In genomic region chr3:133805702-133806475, GRCh38 we compare ENCODE assay signal across 8 cellular contexts. TPM values are rescaled to one million over a fixed set of nuclear protein-coding genes. Genes with fewer than 3 reads are reported as not detected.
A peak's percentile ranks its signal among the peaks of the same experiment; 100 is the strongest.
DNase-seq lines count a peak whose midpoint lies in the region; ATAC-seq and TF ChIP-seq lines count a peak whose summit lies in the region.

Gene SRPRB, plus strand, starts transcription at chr3:133805815. Its CDS starts 34 bp downstream, at chr3:133805849.

- peaks cover 43% of the 10 kb centered on the region for H3K4me1 Mint-ChIP-seq in activated naive CD4-positive, alpha-beta T cell treated with anti-CD3 and anti-CD28 coated beads, Interleukin-2, amount 50 U/mL, for 24 hours

- TF ChIP-seq CTCF in GM10266 (IDR thresholded peaks at IDR 0.05; ENCODE audit: control insufficient read depth, insufficient read depth, low read depth, missing control alignments) (no peak), omental fat pad (IDR thresholded peaks at IDR 0.05) (no peak)

- peak within 1 kb of the TSS; percentile 97 for H3K4me3 Mint-ChIP-seq in activated naive CD4-positive, alpha-beta T cell treated with anti-CD3 and anti-CD28 coated beads, Interleukin-2, amount 50 U/mL, for 24 hours

- no peaks in the 10 kb centered on the region for H3K27me3 Mint-ChIP-seq in activated naive CD4-positive, alpha-beta T cell treated with anti-CD3 and anti-CD28 coated beads, Interleukin-2, amount 50 U/mL, for 24 hours

- ATAC-seq in HG02623 (IDR thresholded peaks at IDR 0.05; ENCODE audit: unreplicated experiment) (peak; percentile 97), SK-N-SH treated with all-trans-retinoic acid at 6 μM for 48 hours (peak; percentile 100), omental fat pad (ENCODE audit: low FRiP score) (peak; percentile 99)

- no peak within 1 kb of the TSS for H3K27ac ChIP-seq in temporal lobe (ENCODE audit: low read depth, low read length)

- peak within 1 kb of the TSS; percentile 96 for H3K27ac Mint-ChIP-seq in activated naive CD4-positive, alpha-beta T cell treated with anti-CD3 and anti-CD28 coated beads, Interleukin-2, amount 50 U/mL, for 24 hours

- DNase-seq in GM10266 (ENCODE audit: extremely low spot score) = peak; percentile 95
- peak; percentile 91 for DNase-seq in NCI-H1092 treated with DMSO at 0.1 percent for 48 hours (lab: John Stamatoyannopoulos, UW)
- peak; percentile 91 for DNase-seq in glomerular visceral epithelial cell (ENCODE audit: extremely low spot score)
- DNase-seq in omental fat pad (ENCODE audit: low spot score) = peak; percentile 82

- no peaks in the 10 kb centered on the region for H3K9me3 Mint-ChIP-seq in activated naive CD4-positive, alpha-beta T cell treated with anti-CD3 and anti-CD28 coated beads, Interleukin-2, amount 50 U/mL, for 24 hours

- H3K36me3 Mint-ChIP-seq in activated naive CD4-positive, alpha-beta T cell treated with anti-CD3 and anti-CD28 coated beads, Interleukin-2, amount 50 U/mL, for 24 hours = peaks cover 21% of the 10 kb centered on the region

TF ChIP-seq in SK-N-SH treated with all-trans-retinoic acid at 6 μM for 48 hours, 23 proteins besides CTCF, POLR2A, EP300 and RAD21:
- TF ChIP-seq OSR1 (CRISPR knock-in tag; IDR thresholded peaks at IDR 0.05) = no peak
- TF ChIP-seq BACH2 (CRISPR knock-in tag; IDR thresholded peaks at IDR 0.05; ENCODE audit: borderline replicate concordance) = no peak
- no peak for TF ChIP-seq ESRRG (CRISPR knock-in tag; IDR thresholded peaks at IDR 0.05)
- no peak for TF ChIP-seq ARNTL (CRISPR knock-in tag; IDR thresholded peaks at IDR 0.05; ENCODE audit: borderline replicate concordance, low read depth)
- TF ChIP-seq ZNF70 (CRISPR knock-in tag; IDR thresholded peaks at IDR 0.05) = no peak
- no peak for TF ChIP-seq TCF4 (CRISPR knock-in tag; IDR thresholded peaks at IDR 0.05; ENCODE audit: borderline replicate concordance)
- no peak for TF ChIP-seq RARB (CRISPR knock-in tag; IDR thresholded peaks at IDR 0.05)
- TF ChIP-seq CSRNP3 (CRISPR knock-in tag; IDR thresholded peaks at IDR 0.05) = no peak
- no peak for TF ChIP-seq ZFP30 (CRISPR knock-in tag; IDR thresholded peaks at IDR 0.05)
- TF ChIP-seq ZNF565 (CRISPR knock-in tag; conservative IDR thresholded peaks at IDR 0.05; ENCODE audit: low read depth) = no peak
- TF ChIP-seq TSHZ2 (CRISPR knock-in tag; IDR thresholded peaks at IDR 0.05) = no peak
- TF ChIP-seq CREB5 (CRISPR knock-in tag; IDR thresholded peaks at IDR 0.05; ENCODE audit: low read depth) = no peak
- TF ChIP-seq ZFP3 (CRISPR knock-in tag; IDR thresholded peaks at IDR 0.05) = no peak
- no peak for TF ChIP-seq PATZ1 (CRISPR knock-in tag; IDR thresholded peaks at IDR 0.05; ENCODE audit: borderline replicate concordance)
- TF ChIP-seq PPARA (CRISPR knock-in tag; IDR thresholded peaks at IDR 0.05; ENCODE audit: borderline replicate concordance) = no peak
- no peak for TF ChIP-seq CSDC2 (CRISPR knock-in tag; IDR thresholded peaks at IDR 0.05)
- TF ChIP-seq ZC3H10 (CRISPR knock-in tag; IDR thresholded peaks at IDR 0.05) = no peak
- no peak for TF ChIP-seq POU6F1 (CRISPR knock-in tag; IDR thresholded peaks at IDR 0.05; ENCODE audit: borderline replicate concordance, low read depth)
- TF ChIP-seq ISL1 (CRISPR knock-in tag; IDR thresholded peaks at IDR 0.05) = no peak

RNA-seq across cellular contexts. Expression of gene SRPRB, which starts in this region (rescaled TPM):
- total RNA-seq in omental fat pad = 10 to 100 TPM; 19.2 to 47.2 (median 36.3) TPM
- 23.6 TPM for total RNA-seq in temporal lobe
